9 cellular contexts compared by ENCODE assay signal in genomic region chr12:29149691-29150382, GRCh38. TPM values are rescaled to one million over a fixed set of nuclear protein-coding genes. Genes with fewer than 3 reads are reported as not detected.
DNase-seq lines count a peak whose midpoint lies in the region; ATAC-seq and TF ChIP-seq lines count a peak whose summit lies in the region.
"Had no signal": no experiment of that assay in that cellular context is flagged by ENCODE, and none has a peak within 500 bp of the region (broad histone marks: within the 10 kb centered on the region; RNA-seq: fewer than 3 reads in every experiment).

No MANE protein-coding gene starts in this region.

- H3K4me3 ChIP-seq in mammary epithelial cell (replicated peaks in 1 of 3; ENCODE audit: insufficient read depth in 1 of 3, low read depth in 2 of 3, low read length in 3 of 3): peak overlapping the region; percentile 67 to 74 (median 70)
- H3K4me3 ChIP-seq in testis: peak overlapping the region; percentile 55 to 78

- H3K27ac ChIP-seq in mammary epithelial cell (ENCODE audit: insufficient read depth, low read depth, low read length) (peak overlapping the region; percentile 29), layer of hippocampus (ENCODE audit: low read depth, low read length) (peak overlapping the region; percentile 65), testis (peak overlapping the region; percentile 33 to 75)

- TF ChIP-seq POLR2A in testis (IDR thresholded peaks at IDR 0.05): no peak

- peaks cover 6% of the 10 kb centered on the region for H3K79me2 ChIP-seq in mammary epithelial cell (ENCODE audit: insufficient read depth, low read length)

- DNase-seq in NCI-H510A treated with DMSO at 0.1 percent for 48 hours (lab: John Stamatoyannopoulos, UW): peak; percentile 8
- DNase-seq in NCI-H510A (lab: John Stamatoyannopoulos, UW): no peak
- peak; percentile 26 for DNase-seq in NCI-H2029 treated with DMSO at 0.1 percent for 48 hours (lab: John Stamatoyannopoulos, UW)
- no peak for DNase-seq in mammary epithelial cell
- DNase-seq in testis: no peak
- no peak for DNase-seq in GDM1 (lab: John Stamatoyannopoulos, UW)
- DNase-seq: activated B cell treated with CpG ODN at 0.5 μM for 24 hours had no signal

- no peaks in the 10 kb centered on the region for H4K20me1 ChIP-seq in mammary epithelial cell (ENCODE audit: insufficient read depth, low read length)

- H3K27me3 ChIP-seq in mammary epithelial cell (ENCODE audit: insufficient read depth, low read length) (no peaks in the 10 kb centered on the region), layer of hippocampus (ENCODE audit: control insufficient read depth, insufficient read depth, low read length) (no peaks in the 10 kb centered on the region), testis (no peaks in the 10 kb centered on the region)

- dilution Hi-C loops in mammary epithelial cell (cut with HindIII; ENCODE audit: low sequenced_read_pairs): no loop called here

- BruUV-seq in mammary epithelial cell (replicated peaks; lab: Mats Ljungman, UMichigan): no TSS peak

- no peak for ATAC-seq in HG03442 (IDR thresholded peaks at IDR 0.05; ENCODE audit: unreplicated experiment)

- TF ChIP-seq CTCF in mammary epithelial cell (conservative IDR thresholded peaks at IDR 0.05 in 1 of 2, IDR thresholded peaks at IDR 0.05 in 1 of 2; ENCODE audit: extremely low read depth in 1 of 2, insufficient read depth in 1 of 2, low read depth in 1 of 2, low read length in 2 of 2) (no peak), testis (IDR thresholded peaks at IDR 0.05) (no peak)

- 48% methylated on average over 19 of the region's 38 CpGs for WGBS in mammary epithelial cell (ENCODE audit: low coverage, missing lambda C conversion rate)
- 24 to 27% methylated on average over 14 to 38 of the region's 38 CpGs for WGBS in testis, 2 donors

- H3K9me3 ChIP-seq in mammary epithelial cell (replicated peaks; ENCODE audit: insufficient read depth, low read length) (no peaks in the 10 kb centered on the region), testis (no peaks in the 10 kb centered on the region)

- CTCF ChIA-PET in mammary epithelial cell (lab: Charles Lee; ENCODE audit: low non-redundant PET): no interaction called here

- no peak overlapping the region for H3K9ac ChIP-seq in mammary epithelial cell (ENCODE audit: insufficient read depth, low read length)

- peak overlapping the region; percentile 97 for H3K4me2 ChIP-seq in mammary epithelial cell (ENCODE audit: insufficient read depth, low read depth, low read length)

- H3K4me1 ChIP-seq in mammary epithelial cell (ENCODE audit: insufficient read depth, low read length) (peaks cover 16% of the 10 kb centered on the region), testis (no peaks in the 10 kb centered on the region)

- no peaks in the 10 kb centered on the region for H3K36me3 ChIP-seq in mammary epithelial cell (ENCODE audit: insufficient read depth, low read length)
- H3K36me3 ChIP-seq in testis (ENCODE audit: low read depth, missing control alignments): no peaks in the 10 kb centered on the region

- intact Hi-C loops in mammary epithelial cell (cut with micrococcal nuclease): no loop called here
- intact Hi-C loops in testis (cut with DNase I; ENCODE audit: low total_unique reads): no loop called here

- in situ Hi-C loops in mammary epithelial cell (cut with MboI; ENCODE audit: low sequenced_read_pairs in 2 of 2): no loop called here

- H2AFZ ChIP-seq in mammary epithelial cell (ENCODE audit: low read depth, low read length): peak overlapping the region; percentile 98

RNA-seq across cellular contexts. Expression of gene FAR2, which starts 0.8 kb away (rescaled TPM):
- 1 to 10 TPM; 4.0 to 8.9 TPM for total RNA-seq in mammary epithelial cell
- 9.4 TPM for polyA plus RNA-seq in mammary epithelial cell
- polyA minus RNA-seq in mammary epithelial cell: 20.0 TPM
- total RNA-seq in testis: 1 to 10 TPM; 5.1 to 5.8 TPM
- polyA plus RNA-seq in testis (ENCODE audit: insufficient read depth, low read depth, low replicate concordance): 25.2 TPM
- total RNA-seq: activated B cell treated with CpG ODN at 0.5 μM for 24 hours had no signal

Comparison
In these comparisons a context has a peak if more than half of its experiments do, and no peak if none do; other contexts are left out.
1. DNase-seq: peak in NCI-H510A treated with DMSO at 0.1 percent for 48 hours (single experiment) and NCI-H2029 treated with DMSO at 0.1 percent for 48 hours (single experiment); none in NCI-H510A (single experiment), mammary epithelial cell (single experiment), testis (single experiment) and GDM1 (single experiment).
2. Peak in every context shown above with its lines, with median percentiles within 50 percentile points of each other: H3K27ac ChIP-seq.